ENCODE assay signal across 30 cellular contexts in the genomic region with DNA sequence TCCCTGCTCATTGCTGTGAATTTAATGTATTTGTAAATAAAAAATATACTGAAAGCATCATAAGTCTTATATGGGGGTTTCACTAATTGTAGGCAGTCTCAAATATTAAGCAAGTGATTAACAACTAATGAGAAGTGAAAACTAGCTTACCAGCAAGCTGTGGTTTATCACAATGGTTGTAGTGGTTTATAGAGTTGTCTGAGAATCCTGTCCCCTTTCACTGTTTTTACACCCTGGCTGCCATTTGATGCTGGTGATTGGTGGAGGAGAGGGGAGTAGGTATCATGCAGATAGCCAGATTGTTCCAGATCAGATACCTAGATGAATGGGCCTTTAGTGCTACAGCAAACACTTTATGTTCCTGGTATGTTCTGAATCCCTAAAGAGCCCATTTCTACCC. TPM values are rescaled to one million over a fixed set of nuclear protein-coding genes. Genes with fewer than 3 reads are reported as not detected.
DNase-seq lines count a peak whose midpoint lies in the region; ATAC-seq and TF ChIP-seq lines count a peak whose summit lies in the region.
"Had no signal": no experiment of that assay in that cellular context is flagged by ENCODE, and none has a peak within 500 bp of the region (broad histone marks: within the 10 kb centered on the region; RNA-seq: fewer than 3 reads in every experiment).

No MANE protein-coding gene starts in this region.

- H3K9me3 ChIP-seq in ascending aorta, result no peaks in the 10 kb centered on the region
- H3K9me3 ChIP-seq: BLaER1 treated with 17β-estradiol and CSF1 and Interleukin-3, amounts not matched to agents 10 nM and 100 nM; Caco-2; lower lobe of right lung; prostate gland; tibial nerve had no signal

- intact Hi-C loops in ascending aorta (cut with DNase I), result loop anchor here (5.0 kb wide), 2 partner anchors 131 to 256 kb away; no protein-coding TSS in a partner anchor

- H3K36me3 ChIP-seq in ascending aorta, result peaks cover 0 to 4% of the 10 kb centered on the region in 2 donors
- H3K36me3 ChIP-seq: prostate gland, tibial nerve had no signal

- peak overlapping the region; percentile 54 for H3K27ac Mint-ChIP-seq in central memory CD8-positive, alpha-beta T cell (ENCODE audit: low read depth)
- H3K27ac Mint-ChIP-seq: activated CD4-positive, alpha-beta T cell treated with anti-CD3 and anti-CD28 coated beads for 36 hours; activated T-helper 2 cell treated with anti-CD3 and anti-CD28 coated beads, Interferon-gamma antibody, Interleukin-2, Interleukin-4, amounts not matched to agents 10 μg/mL and 5 μg/mL and 100 μg/mL, durations not matched to agents 14 hours and 24 hours and 36 hours had no signal

- H3K36me3 Mint-ChIP-seq in central memory CD8-positive, alpha-beta T cell (ENCODE audit: insufficient read depth), result peaks cover 10% of the 10 kb centered on the region
- H3K36me3 Mint-ChIP-seq: activated naive CD4-positive, alpha-beta T cell treated with anti-CD3 and anti-CD28 coated beads, Interleukin-2, amount 50 U/mL, for 72 hours had no signal

- peaks cover 6 to 12% of the 10 kb centered on the region in 2 donors for H3K4me1 ChIP-seq in ascending aorta

- H3K4me3 ChIP-seq in ascending aorta, result no peak overlapping the region
- H3K4me3 ChIP-seq: BLaER1 treated with 17β-estradiol and CSF1 and Interleukin-3, amounts not matched to agents 10 nM and 100 nM; hepatocyte; lower lobe of right lung; prostate gland; tibial nerve had no signal

- H3K4me3 Mint-ChIP-seq in central memory CD8-positive, alpha-beta T cell, result no peak overlapping the region
- H3K4me3 Mint-ChIP-seq: activated CD4-positive, alpha-beta T cell treated with anti-CD3 and anti-CD28 coated beads for 36 hours; naive thymus-derived CD8-positive, alpha-beta T cell had no signal

- DNase-seq in GM10266 (ENCODE audit: extremely low spot score), result peak; percentile 16
- DNase-seq in central memory CD8-positive, alpha-beta T cell (ENCODE audit: low spot score in 2 of 2), result no peak
- no peak for DNase-seq in ascending aorta (ENCODE audit: low spot score in 2 of 2)
- no peak for DNase-seq in COLO668 (lab: John Stamatoyannopoulos, UW; ENCODE audit: unreplicated experiment)
- DNase-seq: activated CD4-positive, alpha-beta T cell treated with anti-CD3 and anti-CD28 coated beads for 36 hours; Caco-2; effector CD4-positive, alpha-beta T cell; GDM1; H7; lower lobe of right lung; naive thymus-derived CD8-positive, alpha-beta T cell; NCI-H146; NCI-H2107; NCI-H446 treated with DMSO at 0.1 percent for 48 hours; NCI-H774; SHP77 treated with DMSO at 0.1 percent for 48 hours; stimulated activated CD4-positive, alpha-beta T cell treated with anti-CD3 and anti-CD28 coated beads, Interleukin-12 subunit alpha, Interleukin-12 subunit beta, amount 100 ng/mL, for 4 hours; stimulated activated CD4-positive, alpha-beta T cell treated with anti-CD3 and anti-CD28 coated beads, Interleukin-4, amount 100 ng/mL, for 1 hour; SW 1271; T-helper 9 cell had no signal

- H3K9me3 Mint-ChIP-seq in central memory CD8-positive, alpha-beta T cell, result no peaks in the 10 kb centered on the region
- H3K9me3 Mint-ChIP-seq: activated naive CD4-positive, alpha-beta T cell treated with anti-CD3 and anti-CD28 coated beads, Interleukin-2, amount 50 U/mL, for 72 hours; activated T-helper 2 cell treated with anti-CD3 and anti-CD28 coated beads, Interferon-gamma antibody, Interleukin-2, Interleukin-4, amounts not matched to agents 10 μg/mL and 5 μg/mL and 100 μg/mL, durations not matched to agents 14 hours and 24 hours and 36 hours; naive thymus-derived CD8-positive, alpha-beta T cell had no signal

- TF ChIP-seq CTCF in GM10266 (IDR thresholded peaks at IDR 0.05; ENCODE audit: control insufficient read depth, insufficient read depth, low read depth, missing control alignments) (no peak), ascending aorta (IDR thresholded peaks at IDR 0.05) (no peak)

- no peaks in the 10 kb centered on the region for H3K27me3 Mint-ChIP-seq in central memory CD8-positive, alpha-beta T cell
- H3K27me3 Mint-ChIP-seq: activated CD4-positive, alpha-beta T cell treated with anti-CD3 and anti-CD28 coated beads for 36 hours; naive thymus-derived CD8-positive, alpha-beta T cell had no signal

- no peaks in the 10 kb centered on the region for H3K27me3 ChIP-seq in ascending aorta
- H3K27me3 ChIP-seq: BLaER1 treated with 17β-estradiol and CSF1 and Interleukin-3, amounts not matched to agents 10 nM and 100 nM; hepatocyte; tibial nerve had no signal

- ATAC-seq in GM18861 (IDR thresholded peaks at IDR 0.05; ENCODE audit: unreplicated experiment) (peak; percentile 28), HG02798 (IDR thresholded peaks at IDR 0.05; ENCODE audit: poor library complexity, unreplicated experiment) (peak; percentile 47), GM21367 (IDR thresholded peaks at IDR 0.05; ENCODE audit: unreplicated experiment) (no peak)
- ATAC-seq in central memory CD8-positive, alpha-beta T cell (replicated peaks; ENCODE audit: extremely low read depth, poor library complexity, severe bottlenecking), result no peak
- ATAC-seq: activated CD4-positive, alpha-beta T cell treated with anti-CD3 and anti-CD28 coated beads for 36 hours; activated naive CD4-positive, alpha-beta T cell treated with anti-CD3 and anti-CD28 coated beads, Interleukin-2, amount 50 U/mL, for 72 hours; lower lobe of right lung; naive thymus-derived CD8-positive, alpha-beta T cell; sciatic nerve had no signal

- H3K27ac ChIP-seq in ascending aorta, result peak overlapping the region in 1 of 2 donors; percentile 6
- H3K27ac ChIP-seq: BLaER1 treated with 17β-estradiol and CSF1 and Interleukin-3, amounts not matched to agents 10 nM and 100 nM; hepatocyte; lower lobe of right lung; prostate gland; tibial nerve had no signal

- H3K4me1 Mint-ChIP-seq in central memory CD8-positive, alpha-beta T cell, result peaks cover 38% of the 10 kb centered on the region

RNA-seq across cellular contexts. Expression of a gene that starts 6.0 kb away (rescaled TPM):
- 7.3 TPM for total RNA-seq in ascending aorta

RNA-seq across cellular contexts. Expression of a gene that starts 7.1 kb away (rescaled TPM):
- 4.5 TPM for total RNA-seq in ascending aorta

Comparison
In these comparisons a context has a peak if more than half of its experiments do, and no peak if none do; other contexts are left out.
1. ATAC-seq: peak in GM18861 (single experiment) and HG02798 (single experiment); none in central memory CD8-positive, alpha-beta T cell (single experiment) and GM21367 (single experiment).